In genomic region chr1:39250460-39251240, GRCh38 we compare ENCODE assay signal across 13 cellular contexts. TPM values are rescaled to one million over a fixed set of nuclear protein-coding genes. Genes with fewer than 3 reads are reported as not detected.
DNase-seq lines count a peak whose midpoint lies in the region; ATAC-seq and TF ChIP-seq lines count a peak whose summit lies in the region.
"Had no signal": no experiment of that assay in that cellular context is flagged by ENCODE, and none has a peak within 500 bp of the region (broad histone marks: within the 10 kb centered on the region; RNA-seq: fewer than 3 reads in every experiment).

No MANE protein-coding gene starts in this region.

- H3K36me3 Mint-ChIP-seq in activated CD8-positive, alpha-beta T cell treated with anti-CD3 and anti-CD28 coated beads for 36 hours (ENCODE audit: low read depth): peaks cover 28% of the 10 kb centered on the region
- H3K36me3 Mint-ChIP-seq in activated CD8-positive, alpha-beta T cell treated with anti-CD3 and anti-CD28 coated beads, Interleukin-2, amount 10 ng/mL, durations not matched to agents 7 days and 5 days (ENCODE audit: low read depth): peaks cover 45% of the 10 kb centered on the region

- no peak for DNase-seq in activated CD8-positive, alpha-beta T cell treated with anti-CD3 and anti-CD28 coated beads for 36 hours
- DNase-seq in activated CD8-positive, alpha-beta T cell treated with anti-CD3 and anti-CD28 coated beads, Interleukin-2, amount 10 ng/mL, durations not matched to agents 7 days and 5 days: no peak
- DNase-seq in LHCN-M2 (ENCODE audit: low read depth) (peak; percentile 51), astrocyte of the cerebellum (ENCODE audit: low read depth) (peak; percentile 8), kidney glomerular epithelial cell (lab: John Stamatoyannopoulos, UW) (peak; percentile 24), iPS-NIHi7 (ENCODE audit: extremely low spot score) (no peak), H4 (ENCODE audit: low spot score) (no peak)
- DNase-seq: left cardiac atrium; NCI-H2107; stimulated activated CD4-positive, alpha-beta T cell treated with anti-CD3 and anti-CD28 coated beads, Interleukin-15, amount 100 ng/mL, for 24 hours had no signal

- no peaks in the 10 kb centered on the region for H3K27me3 Mint-ChIP-seq in activated CD8-positive, alpha-beta T cell treated with anti-CD3 and anti-CD28 coated beads for 36 hours
- H3K27me3 Mint-ChIP-seq in activated CD8-positive, alpha-beta T cell treated with anti-CD3 and anti-CD28 coated beads, Interleukin-2, amount 10 ng/mL, durations not matched to agents 7 days and 5 days (ENCODE audit: low read depth): no peaks in the 10 kb centered on the region

- no peak for ATAC-seq in activated CD8-positive, alpha-beta T cell treated with anti-CD3 and anti-CD28 coated beads for 36 hours
- no peak for ATAC-seq in activated CD8-positive, alpha-beta T cell treated with anti-CD3 and anti-CD28 coated beads, Interleukin-2, amount 10 ng/mL, durations not matched to agents 7 days and 5 days
- no peak for ATAC-seq in HG02759 (IDR thresholded peaks at IDR 0.05; ENCODE audit: unreplicated experiment)
- ATAC-seq: HCT116, left cardiac atrium had no signal

- in situ Hi-C loops in astrocyte of the cerebellum (cut with HindIII; ENCODE audit: low sequenced_read_pairs): no loop called here

- H3K9me3 Mint-ChIP-seq in activated CD8-positive, alpha-beta T cell treated with anti-CD3 and anti-CD28 coated beads for 36 hours: no peaks in the 10 kb centered on the region
- no peaks in the 10 kb centered on the region for H3K9me3 Mint-ChIP-seq in activated CD8-positive, alpha-beta T cell treated with anti-CD3 and anti-CD28 coated beads, Interleukin-2, amount 10 ng/mL, durations not matched to agents 7 days and 5 days (ENCODE audit: insufficient read depth)

- no peak for TF ChIP-seq CTCF in activated CD8-positive, alpha-beta T cell treated with anti-CD3 and anti-CD28 coated beads for 36 hours (IDR thresholded peaks at IDR 0.05)
- no peak for TF ChIP-seq CTCF in astrocyte of the cerebellum (IDR thresholded peaks at IDR 0.05; ENCODE audit: low read depth, low read length, missing control alignments)

- intact Hi-C loops in activated CD8-positive, alpha-beta T cell treated with anti-CD3 and anti-CD28 coated beads for 36 hours (cut with micrococcal nuclease): no loop called here

- peak overlapping the region; percentile 27 for H3K27ac Mint-ChIP-seq in activated CD8-positive, alpha-beta T cell treated with anti-CD3 and anti-CD28 coated beads for 36 hours
- H3K27ac Mint-ChIP-seq in activated CD8-positive, alpha-beta T cell treated with anti-CD3 and anti-CD28 coated beads, Interleukin-2, amount 10 ng/mL, durations not matched to agents 7 days and 5 days: no peak overlapping the region

- H3K4me3 Mint-ChIP-seq in activated CD8-positive, alpha-beta T cell treated with anti-CD3 and anti-CD28 coated beads for 36 hours: no peak overlapping the region
- H3K4me3 Mint-ChIP-seq in activated CD8-positive, alpha-beta T cell treated with anti-CD3 and anti-CD28 coated beads, Interleukin-2, amount 10 ng/mL, durations not matched to agents 7 days and 5 days: no peak overlapping the region

- POLR2A ChIA-PET in activated CD8-positive, alpha-beta T cell treated with anti-CD3 and anti-CD28 coated beads for 36 hours (lab: Charles Lee): interaction anchor here (0.9 to 1.4 kb wide), 2 partner anchors 36 to 65 kb away, joined by 3 to 4 read pairs; no protein-coding TSS in a partner anchor
- POLR2A ChIA-PET in activated CD8-positive, alpha-beta T cell treated with anti-CD3 and anti-CD28 coated beads, Interleukin-2, amount 10 ng/mL, durations not matched to agents 7 days and 5 days (lab: Charles Lee): no interaction called here

- CTCF ChIA-PET in activated CD8-positive, alpha-beta T cell treated with anti-CD3 and anti-CD28 coated beads for 36 hours (lab: Charles Lee): interaction anchor here (0.8 to 4.7 kb wide), 6 partner anchors 8 to 152 kb away, joined by 3 to 25 read pairs (median 4); no protein-coding TSS in a partner anchor
- CTCF ChIA-PET in activated CD8-positive, alpha-beta T cell treated with anti-CD3 and anti-CD28 coated beads, Interleukin-2, amount 10 ng/mL, durations not matched to agents 7 days and 5 days (lab: Charles Lee): interaction anchor here (0.7 to 3.0 kb wide), 7 partner anchors 8 to 66 kb away, joined by 3 to 24 read pairs (median 3); partner anchors contain the start of gene MACF1

- H3K4me1 Mint-ChIP-seq in activated CD8-positive, alpha-beta T cell treated with anti-CD3 and anti-CD28 coated beads for 36 hours (ENCODE audit: low read depth): peaks cover 37% of the 10 kb centered on the region
- peaks cover 5% of the 10 kb centered on the region for H3K4me1 Mint-ChIP-seq in activated CD8-positive, alpha-beta T cell treated with anti-CD3 and anti-CD28 coated beads, Interleukin-2, amount 10 ng/mL, durations not matched to agents 7 days and 5 days (ENCODE audit: low read depth)

- no peak overlapping the region for H3K4me3 ChIP-seq in astrocyte of the cerebellum (ENCODE audit: low read depth, low read length)
- H3K4me3 ChIP-seq: ascending aorta had no signal

RNA-seq across cellular contexts. Expression of gene MACF1, which starts 46.2 kb away (rescaled TPM):
- total RNA-seq in activated CD8-positive, alpha-beta T cell treated with anti-CD3 and anti-CD28 coated beads for 36 hours: 100 to 1,000 TPM; 201 to 215 TPM
- total RNA-seq in activated CD8-positive, alpha-beta T cell treated with anti-CD3 and anti-CD28 coated beads, Interleukin-2, amount 10 ng/mL, durations not matched to agents 7 days and 5 days: 100 to 1,000 TPM; 353 to 366 TPM
- 261 and 366 TPM in 2 replicates for total RNA-seq in LHCN-M2 (2014; rRNA removed)
- polyA plus RNA-seq in LHCN-M2 (2012): 153 TPM
- total RNA-seq in H4 (2014; rRNA removed; shearing (Covaris generic)): 34.1 and 38.6 TPM in 2 replicates

Comparison
In these comparisons a context has a peak if more than half of its experiments do, and no peak if none do; other contexts are left out.
1. DNase-seq: peak in LHCN-M2 (single experiment), astrocyte of the cerebellum (single experiment) and kidney glomerular epithelial cell (single experiment); none in activated CD8-positive, alpha-beta T cell treated with anti-CD3 and anti-CD28 coated beads for 36 hours (single experiment), activated CD8-positive, alpha-beta T cell treated with anti-CD3 and anti-CD28 coated beads, Interleukin-2, amount 10 ng/mL, durations not matched to agents 7 days and 5 days (single experiment), iPS-NIHi7 (single experiment) and H4 (single experiment).